1 cellular context compared by ENCODE assay signal in genomic region chr12:11749943-11750690, GRCh38.
TF ChIP-seq lines count a peak whose summit lies in the region.

No MANE protein-coding gene starts in this region.

TF ChIP-seq in GM12878, 131 proteins besides CTCF, POLR2A, EP300 and RAD21 (continued from another document and continues in another):
- TF ChIP-seq, protein P1, sequence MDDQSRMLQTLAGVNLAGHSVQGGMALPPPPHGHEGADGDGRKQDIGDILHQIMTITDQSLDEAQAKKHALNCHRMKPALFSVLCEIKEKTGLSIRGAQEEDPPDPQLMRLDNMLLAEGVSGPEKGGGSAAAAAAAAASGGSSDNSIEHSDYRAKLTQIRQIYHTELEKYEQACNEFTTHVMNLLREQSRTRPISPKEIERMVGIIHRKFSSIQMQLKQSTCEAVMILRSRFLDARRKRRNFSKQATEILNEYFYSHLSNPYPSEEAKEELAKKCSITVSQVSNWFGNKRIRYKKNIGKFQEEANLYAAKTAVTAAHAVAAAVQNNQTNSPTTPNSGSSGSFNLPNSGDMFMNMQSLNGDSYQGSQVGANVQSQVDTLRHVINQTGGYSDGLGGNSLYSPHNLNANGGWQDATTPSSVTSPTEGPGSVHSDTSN (IDR thresholded peaks at IDR 0.05; ENCODE audit: insufficient replicate concordance, low read depth, low read length): no peak
- no peak for TF ChIP-seq LARP7 (IDR thresholded peaks at IDR 0.05)
- peak; percentile 91 for TF ChIP-seq SMARCA5 (IDR thresholded peaks at IDR 0.05)
- peak; percentile 77 to 86; a peak in 3 of 4 replicates for TF ChIP-seq IKZF2 (IDR thresholded peaks at IDR 0.05)
- TF ChIP-seq ZNF217 (IDR thresholded peaks at IDR 0.05): peak; percentile 65; the same call in 1 of the 2 replicates
- peak; percentile 80; the same call in 1 of the 2 replicates for TF ChIP-seq ZNF592 (IDR thresholded peaks at IDR 0.05)
- no peak for TF ChIP-seq EZH2 (IDR thresholded peaks at IDR 0.05; ENCODE audit: borderline replicate concordance, control insufficient read depth, low read depth, low read length)
- TF ChIP-seq, protein P2, sequence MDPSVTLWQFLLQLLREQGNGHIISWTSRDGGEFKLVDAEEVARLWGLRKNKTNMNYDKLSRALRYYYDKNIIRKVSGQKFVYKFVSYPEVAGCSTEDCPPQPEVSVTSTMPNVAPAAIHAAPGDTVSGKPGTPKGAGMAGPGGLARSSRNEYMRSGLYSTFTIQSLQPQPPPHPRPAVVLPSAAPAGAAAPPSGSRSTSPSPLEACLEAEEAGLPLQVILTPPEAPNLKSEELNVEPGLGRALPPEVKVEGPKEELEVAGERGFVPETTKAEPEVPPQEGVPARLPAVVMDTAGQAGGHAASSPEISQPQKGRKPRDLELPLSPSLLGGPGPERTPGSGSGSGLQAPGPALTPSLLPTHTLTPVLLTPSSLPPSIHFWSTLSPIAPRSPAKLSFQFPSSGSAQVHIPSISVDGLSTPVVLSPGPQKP (IDR thresholded peaks at IDR 0.05; ENCODE audit: low read depth, low read length): no peak
- no peak for TF ChIP-seq RB1 (IDR thresholded peaks at IDR 0.05; ENCODE audit: borderline replicate concordance)
- no peak for TF ChIP-seq CUX1 (IDR thresholded peaks at IDR 0.05; ENCODE audit: insufficient replicate concordance, low read depth, low read length)
- no peak for TF ChIP-seq STAT3 (IDR thresholded peaks at IDR 0.05; ENCODE audit: low read depth, low read length)
- TF ChIP-seq SUPT20H (IDR thresholded peaks at IDR 0.05; ENCODE audit: borderline replicate concordance, control insufficient read depth, low read depth, low read length): no peak
- TF ChIP-seq CEBPB (IDR thresholded peaks at IDR 0.05; ENCODE audit: borderline replicate concordance in 1 of 2, low read depth in 2 of 2, low read length in 2 of 2): peak in 1 of 2 experiments; percentile 79; a peak in 1 of 4 replicates
- TF ChIP-seq PKNOX1 (IDR thresholded peaks at IDR 0.05): 0 out of 2 replicates have a peak, but pooled peaks have one; percentile 12
- peak; percentile 78 for TF ChIP-seq EED (IDR thresholded peaks at IDR 0.05; ENCODE audit: low read depth)
- TF ChIP-seq SUZ12 (IDR thresholded peaks at IDR 0.05; ENCODE audit: unreplicated experiment): no peak
- peak; percentile 73 for TF ChIP-seq ZNF384 (IDR thresholded peaks at IDR 0.05; ENCODE audit: borderline replicate concordance, low read depth, low read length)
- peak; percentile 35; the same call in 1 of the 2 replicates for TF ChIP-seq POLR2AphosphoS5 (IDR thresholded peaks at IDR 0.05; ENCODE audit: low read length)
- peak; percentile 20; the same call in 1 of the 2 replicates for TF ChIP-seq YY1 (IDR thresholded peaks at IDR 0.05; ENCODE audit: low read depth, low read length)
- TF ChIP-seq, protein P3, sequence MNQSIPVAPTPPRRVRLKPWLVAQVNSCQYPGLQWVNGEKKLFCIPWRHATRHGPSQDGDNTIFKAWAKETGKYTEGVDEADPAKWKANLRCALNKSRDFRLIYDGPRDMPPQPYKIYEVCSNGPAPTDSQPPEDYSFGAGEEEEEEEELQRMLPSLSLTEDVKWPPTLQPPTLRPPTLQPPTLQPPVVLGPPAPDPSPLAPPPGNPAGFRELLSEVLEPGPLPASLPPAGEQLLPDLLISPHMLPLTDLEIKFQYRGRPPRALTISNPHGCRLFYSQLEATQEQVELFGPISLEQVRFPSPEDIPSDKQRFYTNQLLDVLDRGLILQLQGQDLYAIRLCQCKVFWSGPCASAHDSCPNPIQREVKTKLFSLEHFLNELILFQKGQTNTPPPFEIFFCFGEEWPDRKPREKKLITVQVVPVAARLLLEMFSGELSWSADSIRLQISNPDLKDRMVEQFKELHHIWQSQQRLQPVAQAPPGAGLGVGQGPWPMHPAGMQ (IDR thresholded peaks at IDR 0.05; ENCODE audit: borderline replicate concordance): no peak
- no peak for TF ChIP-seq ZBTB40 (IDR thresholded peaks at IDR 0.05; ENCODE audit: borderline replicate concordance)
- peak; percentile 64 for TF ChIP-seq RUNX3 (IDR thresholded peaks at IDR 0.05; ENCODE audit: low read length)
- no peak for TF ChIP-seq NFXL1 (IDR thresholded peaks at IDR 0.05; ENCODE audit: borderline replicate concordance)
- no peak for TF ChIP-seq RAD51 (IDR thresholded peaks at IDR 0.05)
- TF ChIP-seq, protein P4, sequence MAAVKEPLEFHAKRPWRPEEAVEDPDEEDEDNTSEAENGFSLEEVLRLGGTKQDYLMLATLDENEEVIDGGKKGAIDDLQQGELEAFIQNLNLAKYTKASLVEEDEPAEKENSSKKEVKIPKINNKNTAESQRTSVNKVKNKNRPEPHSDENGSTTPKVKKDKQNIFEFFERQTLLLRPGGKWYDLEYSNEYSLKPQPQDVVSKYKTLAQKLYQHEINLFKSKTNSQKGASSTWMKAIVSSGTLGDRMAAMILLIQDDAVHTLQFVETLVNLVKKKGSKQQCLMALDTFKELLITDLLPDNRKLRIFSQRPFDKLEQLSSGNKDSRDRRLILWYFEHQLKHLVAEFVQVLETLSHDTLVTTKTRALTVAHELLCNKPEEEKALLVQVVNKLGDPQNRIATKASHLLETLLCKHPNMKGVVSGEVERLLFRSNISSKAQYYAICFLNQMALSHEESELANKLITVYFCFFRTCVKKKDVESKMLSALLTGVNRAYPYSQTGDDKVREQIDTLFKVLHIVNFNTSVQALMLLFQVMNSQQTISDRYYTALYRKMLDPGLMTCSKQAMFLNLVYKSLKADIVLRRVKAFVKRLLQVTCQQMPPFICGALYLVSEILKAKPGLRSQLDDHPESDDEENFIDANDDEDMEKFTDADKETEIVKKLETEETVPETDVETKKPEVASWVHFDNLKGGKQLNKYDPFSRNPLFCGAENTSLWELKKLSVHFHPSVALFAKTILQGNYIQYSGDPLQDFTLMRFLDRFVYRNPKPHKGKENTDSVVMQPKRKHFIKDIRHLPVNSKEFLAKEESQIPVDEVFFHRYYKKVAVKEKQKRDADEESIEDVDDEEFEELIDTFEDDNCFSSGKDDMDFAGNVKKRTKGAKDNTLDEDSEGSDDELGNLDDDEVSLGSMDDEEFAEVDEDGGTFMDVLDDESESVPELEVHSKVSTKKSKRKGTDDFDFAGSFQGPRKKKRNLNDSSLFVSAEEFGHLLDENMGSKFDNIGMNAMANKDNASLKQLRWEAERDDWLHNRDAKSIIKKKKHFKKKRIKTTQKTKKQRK (IDR thresholded peaks at IDR 0.05; ENCODE audit: low read depth, low read length): no peak
- no peak; the same call in 1 of the 2 replicates for TF ChIP-seq PAX5 (IDR thresholded peaks at IDR 0.05; ENCODE audit: borderline replicate concordance, low read depth, low read length)
- no peak for TF ChIP-seq USF2 (IDR thresholded peaks at IDR 0.05; ENCODE audit: borderline replicate concordance, low read depth, low read length)
- TF ChIP-seq ETV6 (conservative IDR thresholded peaks at IDR 0.05 in 1 of 2, IDR thresholded peaks at IDR 0.05 in 1 of 2; ENCODE audit: borderline replicate concordance in 1 of 2, low read depth in 1 of 2): peak in 1 of 2 experiments; percentile 59; a peak in 1 of 4 replicates
- TF ChIP-seq KDM1A (IDR thresholded peaks at IDR 0.05; ENCODE audit: borderline replicate concordance): no peak
